ENCODE assay signal across 31 cellular contexts in genomic region chr2:32564417-32565035, GRCh38.
DNase-seq lines count a peak whose midpoint lies in the region; ATAC-seq, FAIRE-seq and TF ChIP-seq lines count a peak whose summit lies in the region.
"Had no signal": no experiment of that assay in that cellular context is flagged by ENCODE, and none has a peak within 500 bp of the region (broad histone marks: within the 10 kb centered on the region; RNA-seq: fewer than 3 reads in every experiment).

No MANE protein-coding gene starts in this region.

- no peak overlapping the region for H3K4me3 ChIP-seq in HepG2 (replicated peaks in 1 of 3; ENCODE audit: insufficient read depth in 1 of 3, low read depth in 2 of 3, low read length in 3 of 3)
- H3K4me3 ChIP-seq in right lobe of liver = no peak overlapping the region
- H3K4me3 ChIP-seq: esophagus squamous epithelium, heart left ventricle, lower lobe of right lung, Peyer's patch, upper lobe of left lung had no signal

- POLR2A ChIA-PET in HepG2 (lab: Yijun Ruan, JAX) = no interaction called here

- H3K27ac ChIP-seq in HepG2 (ENCODE audit: extremely low read length, insufficient read depth, low read length) (no peak overlapping the region), right lobe of liver (no peak overlapping the region)
- H3K27ac ChIP-seq: esophagus squamous epithelium, foreskin keratinocyte, heart left ventricle, KMS-11, lower lobe of right lung, Peyer's patch, upper lobe of left lung had no signal

- no peak overlapping the region for H3K4me3 Mint-ChIP-seq in endothelial cell (ENCODE audit: unreplicated experiment)
- no peak overlapping the region for H3K4me3 Mint-ChIP-seq in stimulated activated naive CD8-positive, alpha-beta T cell treated with anti-CD3 and anti-CD28 coated beads, Interleukin-15, Interleukin-2, amounts not matched to agents 100 ng/mL and 50 ng/mL, for 24 hours
- H3K4me3 Mint-ChIP-seq: brain; naive thymus-derived CD8-positive, alpha-beta T cell had no signal

- H3K4me1 ChIP-seq in HepG2 (ENCODE audit: insufficient read depth, low read length) (no peaks in the 10 kb centered on the region), right lobe of liver (no peaks in the 10 kb centered on the region)
- H3K4me1 ChIP-seq: esophagus squamous epithelium, foreskin keratinocyte, lower lobe of right lung, Peyer's patch, upper lobe of left lung had no signal

- no peak for TF ChIP-seq CTCF in HepG2 (CRISPR knock-in tag; IDR thresholded peaks at IDR 0.05)
- no peak for TF ChIP-seq CTCF in right lobe of liver (IDR thresholded peaks at IDR 0.05)
- TF ChIP-seq CTCF in endothelial cell (IDR thresholded peaks at IDR 0.05; ENCODE audit: unreplicated experiment) = no peak

- H3K79me2 ChIP-seq in HepG2 (ENCODE audit: insufficient read depth, low read length) = no peaks in the 10 kb centered on the region

- no peak for DNase-seq in activated CD4-positive, CD25-positive, alpha-beta regulatory T cell (lab: John Stamatoyannopoulos, UW)
- no peak for DNase-seq in HepG2 (ENCODE audit: low spot score)
- DNase-seq in right lobe of liver = no peak
- no peak for DNase-seq in endothelial cell (ENCODE audit: low spot score)
- no peak for DNase-seq in DMS 273 treated with DMSO at 0.1 percent for 48 hours (lab: John Stamatoyannopoulos, UW)
- no peak for DNase-seq in NOMO-1 treated with dmso at 0.1 percent for 144 hours (lab: John Stamatoyannopoulos, UW; ENCODE audit: unreplicated experiment)
- DNase-seq: 8988T; activated CD4-positive, alpha-beta T cell treated with anti-CD3 and anti-CD28 coated beads for 48 hours; activated CD8-positive, alpha-beta memory T cell treated with anti-CD3 and anti-CD28 coated beads, Interleukin-2, amount 50 U/mL, for 4 hours; activated gamma-delta T cell; C1 segment of cervical spinal cord; cerebellar nuclear complex; esophagus squamous epithelium; foreskin keratinocyte; HCEC 1CT; heart left ventricle; lower lobe of right lung; naive thymus-derived CD8-positive, alpha-beta T cell; NCI-H1436; NCI-H2081; NCI-H226; Peyer's patch; SHP77 treated with DMSO at 0.1 percent for 48 hours; stimulated activated CD4-positive, alpha-beta T cell treated with anti-CD3 and anti-CD28 coated beads, Interleukin-4, amount 100 ng/mL, for 4 hours; upper lobe of left lung had no signal

- peak overlapping the region; percentile 79 for H3K27ac Mint-ChIP-seq in endothelial cell (ENCODE audit: unreplicated experiment)
- peak overlapping the region; percentile 26 for H3K27ac Mint-ChIP-seq in stimulated activated naive CD8-positive, alpha-beta T cell treated with anti-CD3 and anti-CD28 coated beads, Interleukin-15, Interleukin-2, amounts not matched to agents 100 ng/mL and 50 ng/mL, for 24 hours
- H3K27ac Mint-ChIP-seq: brain had no signal

- H3K4me2 ChIP-seq in HepG2 (ENCODE audit: low read depth, low read length) = no peak overlapping the region
- H3K4me2 ChIP-seq: KMS-11 had no signal

- no peaks in the 10 kb centered on the region for H3K27me3 ChIP-seq in HepG2 (ENCODE audit: control insufficient read depth in 1 of 2, insufficient read depth in 2 of 2, low read length in 2 of 2)
- H3K27me3 ChIP-seq in right lobe of liver = no peaks in the 10 kb centered on the region
- H3K27me3 ChIP-seq: esophagus squamous epithelium, foreskin keratinocyte, heart left ventricle, Peyer's patch, upper lobe of left lung had no signal

- TF ChIP-seq RAD21 in HepG2 (CRISPR knock-in tag; IDR thresholded peaks at IDR 0.05) = no peak

- H3K9me3 Mint-ChIP-seq in endothelial cell (ENCODE audit: unreplicated experiment) = no peaks in the 10 kb centered on the region
- peaks cover 3% of the 10 kb centered on the region for H3K9me3 Mint-ChIP-seq in stimulated activated naive CD8-positive, alpha-beta T cell treated with anti-CD3 and anti-CD28 coated beads, Interleukin-15, Interleukin-2, amounts not matched to agents 100 ng/mL and 50 ng/mL, for 24 hours

- peaks cover 7% of the 10 kb centered on the region for H3K36me3 Mint-ChIP-seq in endothelial cell (ENCODE audit: low read depth, unreplicated experiment)
- H3K36me3 Mint-ChIP-seq in stimulated activated naive CD8-positive, alpha-beta T cell treated with anti-CD3 and anti-CD28 coated beads, Interleukin-15, Interleukin-2, amounts not matched to agents 100 ng/mL and 50 ng/mL, for 24 hours (ENCODE audit: low read depth) = peaks cover 68% of the 10 kb centered on the region

- WGBS in HepG2 (ENCODE audit: low lambda C conversion rate) = 98% methylated on average over 2 of the region's 2 CpGs
- WGBS in right lobe of liver (ENCODE audit: insufficient coverage, low coverage, low lambda C conversion rate, missing lambda C conversion rate) = 63% methylated on average over 1 of the region's 2 CpGs

- H3K36me3 ChIP-seq in HepG2 (replicated peaks in 1 of 2; ENCODE audit: control insufficient read depth in 1 of 2, insufficient read depth in 2 of 2, low read length in 2 of 2) (peaks cover 8 to 30% of the 10 kb centered on the region in 2 experiments; a peak in 4 of 5 replicates), right lobe of liver (peaks cover 0 to 3% (median 0%) of the 10 kb centered on the region in 4 donors)

- FAIRE-seq in HepG2 (lab: Jason Lieb, UNC) = no peak
- FAIRE-seq: endometrium, GM12892 had no signal

- H4K20me1 ChIP-seq in HepG2 (ENCODE audit: insufficient read depth, low read length) = no peaks in the 10 kb centered on the region

- no peak overlapping the region for H2AFZ ChIP-seq in HepG2 (ENCODE audit: low read length)

- H3K27me3 Mint-ChIP-seq in endothelial cell (ENCODE audit: unreplicated experiment) = peaks cover 5% of the 10 kb centered on the region
- no peaks in the 10 kb centered on the region for H3K27me3 Mint-ChIP-seq in stimulated activated naive CD8-positive, alpha-beta T cell treated with anti-CD3 and anti-CD28 coated beads, Interleukin-15, Interleukin-2, amounts not matched to agents 100 ng/mL and 50 ng/mL, for 24 hours
- H3K27me3 Mint-ChIP-seq: brain; naive thymus-derived CD8-positive, alpha-beta T cell had no signal

- no peak for TF ChIP-seq POLR2A in HepG2 (IDR thresholded peaks at IDR 0.05; ENCODE audit: insufficient read depth in 1 of 2, low read depth in 2 of 2, low read length in 2 of 2)
- TF ChIP-seq POLR2A in right lobe of liver (IDR thresholded peaks at IDR 0.05) = no peak

- peak; percentile 78 to 90 for ATAC-seq in activated CD4-positive, CD25-positive, alpha-beta regulatory T cell treated with anti-CD3 and anti-CD28 coated beads, Interleukin-2, amount 50 U/mL, for 24 hours
- ATAC-seq in HepG2 (peak; percentile 19; the same call in 1 of the 3 replicates), right lobe of liver (no peak)
- ATAC-seq: foreskin keratinocyte; heart left ventricle; lower lobe of right lung; naive thymus-derived CD8-positive, alpha-beta T cell had no signal

- BruUV-seq in HepG2 (replicated peaks; lab: Mats Ljungman, UMichigan) = no TSS peak

- H3K4me1 Mint-ChIP-seq in endothelial cell (ENCODE audit: unreplicated experiment) = peaks cover 9% of the 10 kb centered on the region
- H3K4me1 Mint-ChIP-seq in stimulated activated naive CD8-positive, alpha-beta T cell treated with anti-CD3 and anti-CD28 coated beads, Interleukin-15, Interleukin-2, amounts not matched to agents 100 ng/mL and 50 ng/mL, for 24 hours (ENCODE audit: low read depth) = peaks cover 16% of the 10 kb centered on the region

- in situ Hi-C loops in HepG2 (cut with HindIII; ENCODE audit: extremely low pct_ligation_motif_present, low pct_unique_long_range_greater_than_20kb) = no loop called here

- H3K9me3 ChIP-seq in HepG2 (ENCODE audit: low read length) (peaks cover 19% of the 10 kb centered on the region), right lobe of liver (no peaks in the 10 kb centered on the region)

- intact Hi-C loops in HepG2 (cut with micrococcal nuclease; ENCODE audit: unreplicated experiment) = no loop called here
- intact Hi-C loops in right lobe of liver (cut with DNase I) = no loop called here

- H3K9ac ChIP-seq in HepG2 (ENCODE audit: insufficient read depth, low read depth, low read length) = no peak overlapping the region
- H3K9ac ChIP-seq: KMS-11 had no signal

- CTCF ChIA-PET in HepG2 (lab: Yijun Ruan, JAX; ENCODE audit: low intra/inter-chr PET ratio, low total read pairs) = no interaction called here

- TF ChIP-seq EP300 in HepG2 (IDR thresholded peaks at IDR 0.05; ENCODE audit: low read depth in 2 of 2, low read length in 2 of 2) (no peak), HepG2 (CRISPR knock-in tag; IDR thresholded peaks at IDR 0.05; ENCODE audit: borderline replicate concordance) (no peak)

TF ChIP-seq in HepG2, 621 proteins besides CTCF, POLR2A, EP300 and RAD21:
- TF ChIP-seq RBM22 (optimal IDR thresholded peaks at IDR 0.05; ENCODE audit: low read length) (peak; percentile 43), ZNF414 (CRISPR knock-in tag; IDR thresholded peaks at IDR 0.05) (no peak), TRIM22 (IDR thresholded peaks at IDR 0.05) (no peak)

Comparison
In these comparisons a context has a peak if more than half of its experiments do, and no peak if none do; other contexts are left out.
1. ATAC-seq: peak in activated CD4-positive, CD25-positive, alpha-beta regulatory T cell treated with anti-CD3 and anti-CD28 coated beads, Interleukin-2, amount 50 U/mL, for 24 hours (2 of 2) and HepG2 (single experiment); none in right lobe of liver (0 of 4).